In genomic region chr17:50781167-50781566, GRCh38 we compare ENCODE assay signal across 16 cellular contexts. TPM values are rescaled to one million over a fixed set of nuclear protein-coding genes. Genes with fewer than 3 reads are reported as not detected.
A peak's percentile ranks its signal among the peaks of the same experiment; 100 is the strongest.
DNase-seq lines count a peak whose midpoint lies in the region; ATAC-seq and TF ChIP-seq lines count a peak whose summit lies in the region.
"Had no signal": no experiment of that assay in that cellular context is flagged by ENCODE, and none has a peak within 500 bp of the region (broad histone marks: within the 10 kb centered on the region; RNA-seq: fewer than 3 reads in every experiment).

No MANE protein-coding gene starts in this region.

- peaks cover 21% of the 10 kb centered on the region for H3K4me1 Mint-ChIP-seq in activated T-cell treated with anti-CD3 and anti-CD28 coated beads, Interleukin-2, amount 50 U/mL, for 24 hours (ENCODE audit: low read depth)
- peaks cover 27% of the 10 kb centered on the region for H3K4me1 Mint-ChIP-seq in activated T-helper 1 cell treated with anti-CD3 and anti-CD28 coated beads, Interleukin-12 subunit alpha, Interleukin-12 subunit beta, Interleukin-2, Interleukin-4 antibody, amounts not matched to agents 30 ng/mL and 10 ng/mL and 1 ng/mL, durations not matched to agents 14 hours and 24 hours and 36 hours (ENCODE audit: low read depth)
- H3K4me1 Mint-ChIP-seq in stimulated activated naive CD8-positive, alpha-beta T cell treated with anti-CD3 and anti-CD28 coated beads, Interleukin-15, amount 100 ng/mL, for 72 hours, result peaks cover 27% of the 10 kb centered on the region

- no peaks in the 10 kb centered on the region for H3K36me3 Mint-ChIP-seq in activated T-cell treated with anti-CD3 and anti-CD28 coated beads, Interleukin-2, amount 50 U/mL, for 24 hours (ENCODE audit: low read depth)
- H3K36me3 Mint-ChIP-seq in activated T-helper 1 cell treated with anti-CD3 and anti-CD28 coated beads, Interleukin-12 subunit alpha, Interleukin-12 subunit beta, Interleukin-2, Interleukin-4 antibody, amounts not matched to agents 30 ng/mL and 10 ng/mL and 1 ng/mL, durations not matched to agents 14 hours and 24 hours and 36 hours (ENCODE audit: low read depth), result no peaks in the 10 kb centered on the region

- peak overlapping the region; percentile 48 for H3K4me3 Mint-ChIP-seq in activated T-cell treated with anti-CD3 and anti-CD28 coated beads, Interleukin-2, amount 50 U/mL, for 24 hours
- peak overlapping the region; percentile 58 for H3K4me3 Mint-ChIP-seq in activated T-helper 1 cell treated with anti-CD3 and anti-CD28 coated beads, Interleukin-12 subunit alpha, Interleukin-12 subunit beta, Interleukin-2, Interleukin-4 antibody, amounts not matched to agents 30 ng/mL and 10 ng/mL and 1 ng/mL, durations not matched to agents 14 hours and 24 hours and 36 hours
- H3K4me3 Mint-ChIP-seq in stimulated activated naive CD8-positive, alpha-beta T cell treated with anti-CD3 and anti-CD28 coated beads, Interleukin-15, amount 100 ng/mL, for 72 hours, result peak overlapping the region; percentile 62 to 78

- H3K4me3 ChIP-seq in foreskin fibroblast (ENCODE audit: low read depth in 1 of 2, low read length in 2 of 2), result peak overlapping the region; percentile 30 to 31
- H3K4me3 ChIP-seq: BLaER1, left lung had no signal

- no peaks in the 10 kb centered on the region for H3K9me3 Mint-ChIP-seq in activated T-cell treated with anti-CD3 and anti-CD28 coated beads, Interleukin-2, amount 50 U/mL, for 24 hours
- H3K9me3 Mint-ChIP-seq in activated T-helper 1 cell treated with anti-CD3 and anti-CD28 coated beads, Interleukin-12 subunit alpha, Interleukin-12 subunit beta, Interleukin-2, Interleukin-4 antibody, amounts not matched to agents 30 ng/mL and 10 ng/mL and 1 ng/mL, durations not matched to agents 14 hours and 24 hours and 36 hours, result no peaks in the 10 kb centered on the region
- H3K9me3 Mint-ChIP-seq in stimulated activated naive CD8-positive, alpha-beta T cell treated with anti-CD3 and anti-CD28 coated beads, Interleukin-15, amount 100 ng/mL, for 72 hours, result no peaks in the 10 kb centered on the region

- intact Hi-C loops in activated T-helper 1 cell treated with anti-CD3 and anti-CD28 coated beads, Interleukin-12 subunit alpha, Interleukin-12 subunit beta, Interleukin-2, Interleukin-4 antibody, amounts not matched to agents 30 ng/mL and 10 ng/mL and 1 ng/mL, durations not matched to agents 14 hours and 24 hours and 36 hours (cut with micrococcal nuclease), result loop anchor here (5.0 kb wide), 1 partner anchor 161 kb away; no protein-coding TSS in a partner anchor

- no peak overlapping the region for H3K27ac Mint-ChIP-seq in activated T-cell treated with anti-CD3 and anti-CD28 coated beads, Interleukin-2, amount 50 U/mL, for 24 hours
- H3K27ac Mint-ChIP-seq in activated T-helper 1 cell treated with anti-CD3 and anti-CD28 coated beads, Interleukin-12 subunit alpha, Interleukin-12 subunit beta, Interleukin-2, Interleukin-4 antibody, amounts not matched to agents 30 ng/mL and 10 ng/mL and 1 ng/mL, durations not matched to agents 14 hours and 24 hours and 36 hours, result no peak overlapping the region
- no peak overlapping the region for H3K27ac Mint-ChIP-seq in stimulated activated naive CD8-positive, alpha-beta T cell treated with anti-CD3 and anti-CD28 coated beads, Interleukin-15, amount 100 ng/mL, for 72 hours

- H3K27me3 Mint-ChIP-seq in activated T-cell treated with anti-CD3 and anti-CD28 coated beads, Interleukin-2, amount 50 U/mL, for 24 hours, result peaks cover 8% of the 10 kb centered on the region
- H3K27me3 Mint-ChIP-seq in activated T-helper 1 cell treated with anti-CD3 and anti-CD28 coated beads, Interleukin-12 subunit alpha, Interleukin-12 subunit beta, Interleukin-2, Interleukin-4 antibody, amounts not matched to agents 30 ng/mL and 10 ng/mL and 1 ng/mL, durations not matched to agents 14 hours and 24 hours and 36 hours (ENCODE audit: insufficient read depth), result peaks cover 40% of the 10 kb centered on the region
- peaks cover 6% of the 10 kb centered on the region for H3K27me3 Mint-ChIP-seq in stimulated activated naive CD8-positive, alpha-beta T cell treated with anti-CD3 and anti-CD28 coated beads, Interleukin-15, amount 100 ng/mL, for 72 hours

- ATAC-seq in stimulated activated naive CD8-positive, alpha-beta T cell treated with anti-CD3 and anti-CD28 coated beads, Interleukin-15, amount 100 ng/mL, for 72 hours, result no peak
- ATAC-seq: left lung, PC-3 had no signal

- no peak for TF ChIP-seq CTCF in foreskin fibroblast (IDR thresholded peaks at IDR 0.05; ENCODE audit: low read depth, low read length)

- peak; percentile 32 for DNase-seq in activated T-cell treated with anti-CD3 and anti-CD28 coated beads, Interleukin-2, amount 50 U/mL, for 24 hours
- DNase-seq in activated T-cell treated with anti-CD3 and anti-CD28 coated beads, Interleukin-2, amount 50 U/mL, for 48 hours, result no peak
- no peak for DNase-seq in activated T-helper 1 cell treated with anti-CD3 and anti-CD28 coated beads, Interleukin-12 subunit alpha, Interleukin-12 subunit beta, Interleukin-2, Interleukin-4 antibody, amounts not matched to agents 30 ng/mL and 10 ng/mL and 1 ng/mL, durations not matched to agents 14 hours and 24 hours and 36 hours (ENCODE audit: low spot score)
- DNase-seq in foreskin fibroblast, result peak in 1 of 2 donors; percentile 22
- no peak for DNase-seq in stimulated activated naive CD8-positive, alpha-beta T cell treated with anti-CD3 and anti-CD28 coated beads, Interleukin-15, amount 100 ng/mL, for 72 hours
- DNase-seq in pons (ENCODE audit: low spot score), result no peak
- no peak for DNase-seq in NCI-H446 (lab: John Stamatoyannopoulos, UW)
- no peak for DNase-seq in central memory CD4-positive, alpha-beta T cell
- DNase-seq: NCI-H2227 treated with DMSO at 0.1 percent for 48 hours, PC-3, T1000 had no signal

RNA-seq across cellular contexts. Expression of gene ANKRD40CL, which starts 13.8 kb away (rescaled TPM):
- not detected in 2 replicates for total RNA-seq in activated T-helper 1 cell treated with anti-CD3 and anti-CD28 coated beads, Interleukin-12 subunit alpha, Interleukin-12 subunit beta, Interleukin-2, Interleukin-4 antibody, amounts not matched to agents 30 ng/mL and 10 ng/mL and 1 ng/mL, durations not matched to agents 14 hours and 24 hours and 36 hours
- total RNA-seq: chondrocyte, frontal cortex, left lung, PC-3, ureter had no signal

RNA-seq across cellular contexts. Expression of gene WFIKKN2, which starts 54.2 kb away (rescaled TPM):
- not detected in 2 replicates for total RNA-seq in activated T-helper 1 cell treated with anti-CD3 and anti-CD28 coated beads, Interleukin-12 subunit alpha, Interleukin-12 subunit beta, Interleukin-2, Interleukin-4 antibody, amounts not matched to agents 30 ng/mL and 10 ng/mL and 1 ng/mL, durations not matched to agents 14 hours and 24 hours and 36 hours
- total RNA-seq: left lung, PC-3 had no signal
